8 cellular contexts compared by ENCODE assay signal in the genomic region with DNA sequence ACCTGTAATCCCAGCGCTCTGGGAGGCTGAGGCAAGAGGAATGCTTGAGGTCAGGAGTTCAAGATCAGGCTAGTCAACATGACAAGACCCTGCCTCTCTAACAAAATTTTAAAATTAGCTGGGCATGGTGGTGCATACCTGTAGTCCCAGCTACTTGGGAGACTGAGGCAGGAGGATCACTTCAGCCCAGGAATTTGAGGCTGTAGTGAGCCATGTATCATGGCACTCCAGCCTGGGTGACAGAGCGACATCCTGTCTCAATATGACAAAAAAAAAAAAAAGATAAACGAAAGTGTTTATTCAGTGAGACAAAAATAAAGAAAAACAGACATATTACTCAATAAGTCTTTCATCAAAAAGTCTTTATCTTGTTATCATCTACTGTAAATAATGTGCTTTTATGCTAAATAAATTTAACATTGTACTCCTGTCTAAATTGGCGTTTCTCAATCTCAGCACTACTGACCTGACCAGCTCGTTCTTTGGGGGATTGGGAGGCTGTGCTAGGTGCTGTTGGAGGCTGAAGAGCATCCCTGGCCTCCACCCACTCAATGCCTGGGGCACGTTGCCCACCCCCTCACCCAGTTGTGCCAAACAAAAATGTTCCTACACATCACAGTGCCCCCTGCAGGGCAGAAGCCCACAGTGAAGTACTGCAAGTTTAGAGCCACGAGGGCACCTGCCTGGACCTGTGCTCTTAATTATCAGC. TPM values are rescaled to one million over a fixed set of nuclear protein-coding genes. Genes with fewer than 3 reads are reported as not detected.
A peak's percentile ranks its signal among the peaks of the same experiment; 100 is the strongest.
DNase-seq lines count a peak whose midpoint lies in the region; ATAC-seq, FAIRE-seq and TF ChIP-seq lines count a peak whose summit lies in the region.

No MANE protein-coding gene starts in this region.

- in situ Hi-C loops in GM12878 (cut with MboI), result no loop called here

- no peak for TF ChIP-seq EP300 in GM12878 (IDR thresholded peaks at IDR 0.05; ENCODE audit: borderline replicate concordance in 1 of 2, control insufficient read depth in 1 of 2, low read depth in 2 of 2, low read length in 2 of 2)

- H3K4me1 ChIP-seq in KMS-11 (ENCODE audit: low read depth, poor library complexity, severe bottlenecking) (no peaks in the 10 kb centered on the region), GM12878 (ENCODE audit: control insufficient read depth, insufficient read depth, low read length) (no peaks in the 10 kb centered on the region)

- intact Hi-C loops in GM12878 (cut with micrococcal nuclease; ENCODE audit: unreplicated experiment), result no loop called here

- H3K9me3 ChIP-seq in GM12878 (replicated peaks; ENCODE audit: control insufficient read depth, insufficient read depth, low read length), result no peaks in the 10 kb centered on the region; the same call in 2 of the 3 replicates

- WGBS in GM12878 (ENCODE audit: insufficient coverage, insufficient replicate concordance, low lambda C conversion rate, missing lambda C conversion rate), result 75% methylated on average over 7 of the region's 7 CpGs

- peak; percentile 32; the same call in 1 of the 2 replicates for TF ChIP-seq RAD21 in GM12878 (IDR thresholded peaks at IDR 0.05; ENCODE audit: insufficient read depth, low read depth, low read length)

- H3K79me2 ChIP-seq in KMS-11 (ENCODE audit: insufficient read depth, low read depth) (peaks cover 6% of the 10 kb centered on the region; the same call in 1 of the 2 replicates), GM12878 (ENCODE audit: control insufficient read depth, insufficient read depth, low read length) (no peaks in the 10 kb centered on the region)

- H3K27me3 ChIP-seq in KMS-11 (ENCODE audit: insufficient read depth, low read depth), result no peaks in the 10 kb centered on the region
- no peaks in the 10 kb centered on the region for H3K27me3 ChIP-seq in GM12878 (replicated peaks in 1 of 2; ENCODE audit: control insufficient read depth in 2 of 2, insufficient read depth in 2 of 2, low read length in 1 of 2)

- SMC1A ChIA-PET in GM12878 (lab: Charles Lee; ENCODE audit: uncharacterized antibody, unreplicated experiment), result no interaction called here

- H3K4me3 ChIP-seq in KMS-11 (IDR thresholded peaks at IDR 0.05; ENCODE audit: insufficient read depth, low read depth, low read length), result no peak overlapping the region
- H3K4me3 ChIP-seq in GM12878, result no peak overlapping the region

- H3K27me3 Mint-ChIP-seq in neural crest cell (ENCODE audit: low read depth), result no peaks in the 10 kb centered on the region

- peaks cover 36% of the 10 kb centered on the region for H3K36me3 Mint-ChIP-seq in neural crest cell (ENCODE audit: low read depth)

- no peak for TF ChIP-seq POLR2A in GM12878 (IDR thresholded peaks at IDR 0.05; ENCODE audit: low read depth, low read length)

- POLR2A ChIA-PET in GM12878 (lab: Charles Lee), result no interaction called here

- H3K27ac ChIP-seq in KMS-11, result no peak overlapping the region
- H3K27ac ChIP-seq in GM12878 (ENCODE audit: control insufficient read depth, insufficient read depth), result no peak overlapping the region

- TF ChIP-seq CTCF in KMS-11 (conservative IDR thresholded peaks at IDR 0.05; ENCODE audit: low read depth, low read length) (peak; percentile 80), GM12878 (IDR thresholded peaks at IDR 0.05 in 2 of 3, conservative IDR thresholded peaks at IDR 0.05 in 1 of 3; ENCODE audit: control insufficient read depth in 2 of 3, extremely low read depth in 1 of 3, insufficient read depth in 1 of 3, low read depth in 3 of 3, low read length in 3 of 3) (peak; percentile 28 to 53 (median 52); a peak in 5 of 6 replicates), neural crest cell (conservative IDR thresholded peaks at IDR 0.05) (peak; percentile 56)

- peaks cover 3% of the 10 kb centered on the region; the same call in 1 of the 2 replicates for H4K20me1 ChIP-seq in KMS-11 (ENCODE audit: insufficient read depth)
- no peaks in the 10 kb centered on the region for H4K20me1 ChIP-seq in GM12878 (ENCODE audit: control insufficient read depth, insufficient read depth)

- no peak overlapping the region for H3K27ac Mint-ChIP-seq in neural crest cell (ENCODE audit: unreplicated experiment)

- H3K9me3 Mint-ChIP-seq in neural crest cell, result no peaks in the 10 kb centered on the region

- CTCF ChIA-PET in GM12878 (lab: Yijun Ruan, JAX), result interaction anchor here (0.6 to 2.9 kb wide), 7 partner anchors 9 to 330 kb away, joined by 3 to 7 read pairs (median 4); no protein-coding TSS in a partner anchor

- peaks cover 34% of the 10 kb centered on the region for H3K36me3 ChIP-seq in KMS-11 (ENCODE audit: insufficient read depth)
- peaks cover 10 to 23% of the 10 kb centered on the region in 2 experiments for H3K36me3 ChIP-seq in GM12878 (ENCODE audit: control insufficient read depth in 2 of 2, insufficient read depth in 2 of 2, low read length in 1 of 2)

- H3K4me2 ChIP-seq in KMS-11 (no peak overlapping the region), GM12878 (ENCODE audit: control insufficient read depth, insufficient read depth) (no peak overlapping the region)

- no peak for FAIRE-seq in GM12878 (lab: Jason Lieb, UNC)

- no peaks in the 10 kb centered on the region for H3K4me1 Mint-ChIP-seq in neural crest cell

- ATAC-seq in GM12878, result peak; percentile 77
- no peak for ATAC-seq in GM18511 (IDR thresholded peaks at IDR 0.05; ENCODE audit: unreplicated experiment)
- ATAC-seq in GM19467 (IDR thresholded peaks at IDR 0.05; ENCODE audit: unreplicated experiment), result no peak
- ATAC-seq in GM18519 (IDR thresholded peaks at IDR 0.05; ENCODE audit: low FRiP score, unreplicated experiment), result no peak

- H3K4me3 Mint-ChIP-seq in neural crest cell, result no peak overlapping the region

- RAD21 ChIA-PET in GM12878 (lab: Charles Lee; ENCODE audit: unreplicated experiment), result no interaction called here

- H3K9ac ChIP-seq in KMS-11 (no peak overlapping the region), GM12878 (ENCODE audit: control insufficient read depth, insufficient read depth, low read length) (no peak overlapping the region)

- DNase-seq in NCI-H748 (lab: John Stamatoyannopoulos, UW; ENCODE audit: unreplicated experiment), result peak; percentile 9
- DNase-seq in NCI-H748 treated with DMSO at 0.1 percent for 48 hours (lab: John Stamatoyannopoulos, UW), result no peak
- DNase-seq in GM12878 (ENCODE audit: low read depth, low spot score), result no peak
- peak; percentile 16 for DNase-seq in neural crest cell (ENCODE audit: low read depth, low spot score)

- no peak overlapping the region for H2AFZ ChIP-seq in KMS-11 (ENCODE audit: low read depth)
- H2AFZ ChIP-seq in GM12878 (ENCODE audit: control insufficient read depth, low read depth, low read length), result no peak overlapping the region

- no TSS peak for BruUV-seq in GM12878 (replicated peaks; lab: Mats Ljungman, UMichigan)

TF ChIP-seq in GM12878, 131 proteins besides CTCF, POLR2A, EP300 and RAD21 (continues in another document):
- no peak for TF ChIP-seq BACH1 (IDR thresholded peaks at IDR 0.05; ENCODE audit: borderline replicate concordance)
- no peak for TF ChIP-seq GATAD2B (conservative IDR thresholded peaks at IDR 0.05; ENCODE audit: low read depth)
- no peak for TF ChIP-seq BCL11A (IDR thresholded peaks at IDR 0.05; ENCODE audit: low read depth, low read length)
- no peak for TF ChIP-seq RCOR1 (conservative IDR thresholded peaks at IDR 0.05; ENCODE audit: low read depth, low read length)
- TF ChIP-seq TCF3 (IDR thresholded peaks at IDR 0.05; ENCODE audit: borderline replicate concordance, insufficient read depth, low read depth, low read length), result no peak
- TF ChIP-seq IKZF2 (IDR thresholded peaks at IDR 0.05), result no peak
- no peak for TF ChIP-seq ATF7 (IDR thresholded peaks at IDR 0.05; ENCODE audit: low read depth)

RNA-seq across cellular contexts. Expression of a gene that starts 57.7 kb away (rescaled TPM):
- total RNA-seq in GM12878 (2013; cell fraction: nucleolus; rRNA removed), result 56.7 and 59.9 TPM in 2 replicates
- total RNA-seq in GM12878 (2014; rRNA removed), result 36.1 and 36.9 TPM in 2 replicates
- total RNA-seq in GM12878 (2014; rRNA removed; fragmentation: Illumina TruSeq; extraction: Trizol), result 48.2 and 48.6 TPM in 2 replicates
- 67.2 and 78.2 TPM in 2 replicates for total RNA-seq in GM12878 (2021)
- 18.6 TPM for polyA plus RNA-seq in GM12878 (2011; ENCODE audit: low read depth)
- 44.0 and 56.1 TPM in 2 replicates for polyA plus RNA-seq in GM12878 (2011; rRNA removed)
- polyA plus RNA-seq in GM12878 (2011; cell fraction: cytosol; rRNA removed), result 37.0 and 37.2 TPM in 2 replicates
- polyA plus RNA-seq in GM12878 (2011; cell fraction: nucleus; rRNA removed), result 37.7 and 50.7 TPM in 2 replicates
- polyA plus RNA-seq in GM12878 (2012), result 24.4 and 28.3 TPM in 2 replicates
- polyA plus RNA-seq in GM12878 (2014; fragmentation: Illumina TruSeq; extraction: Trizol), result 52.9 and 56.3 TPM in 2 replicates
- polyA plus RNA-seq in GM12878 (2014; fragmentation: Nextera tagmentation; extraction: Ambion mirVana), result 10 to 100 TPM; 11.2 to 27.9 TPM
- 46.4 and 49.9 TPM in 2 replicates for polyA plus RNA-seq in GM12878 (2014; rRNA removed)
- polyA plus RNA-seq in GM12878 (2016; fragmentation: Nextera tagmentation; extraction: Ambion mirVana), result 10 to 100 TPM; 68.9 to 74.0 TPM
- 107 and 117 TPM in 2 replicates for polyA minus RNA-seq in GM12878 (2011; rRNA and poly(A)+ RNA removed)
- polyA minus RNA-seq in GM12878 (2011; cell fraction: cytosol; rRNA and poly(A)+ RNA removed), result 18.9 and 23.1 TPM in 2 replicates
- polyA minus RNA-seq in GM12878 (2011; cell fraction: nucleus; rRNA and poly(A)+ RNA removed), result 42.8 and 70.3 TPM in 2 replicates
- 84.9 and 86.7 TPM in 2 replicates for total RNA-seq in neural crest cell

RNA-seq across cellular contexts. Expression of a gene that starts 59.3 kb away (rescaled TPM):
- total RNA-seq in GM12878 (2013; cell fraction: nucleolus; rRNA removed), result 0.37 TPM in 1 of 2 replicates, not detected in the other
- 0.11 TPM in 1 of 2 replicates, not detected in the other for total RNA-seq in GM12878 (2014; rRNA removed)
- not detected in 2 replicates for total RNA-seq in GM12878 (2014; rRNA removed; fragmentation: Illumina TruSeq; extraction: Trizol)
- total RNA-seq in GM12878 (2021), result not detected in 2 replicates
- polyA plus RNA-seq in GM12878 (2011; ENCODE audit: low read depth), result 0.13 TPM
- 4.5 and 5.4 TPM in 2 replicates for polyA plus RNA-seq in GM12878 (2011; rRNA removed)
- 3.6 and 4.2 TPM in 2 replicates for polyA plus RNA-seq in GM12878 (2011; cell fraction: cytosol; rRNA removed)
- polyA plus RNA-seq in GM12878 (2011; cell fraction: nucleus; rRNA removed), result 1.5 and 2.6 TPM in 2 replicates
- polyA plus RNA-seq in GM12878 (2012), result 0.19 and 0.21 TPM in 2 replicates
- not detected in 2 replicates for polyA plus RNA-seq in GM12878 (2014; fragmentation: Illumina TruSeq; extraction: Trizol)
- not detected for polyA plus RNA-seq in GM12878 (2014; fragmentation: Nextera tagmentation; extraction: Ambion mirVana)
- polyA plus RNA-seq in GM12878 (2014; rRNA removed), result not detected in 2 replicates
- not detected for polyA plus RNA-seq in GM12878 (2016; fragmentation: Nextera tagmentation; extraction: Ambion mirVana)
- polyA minus RNA-seq in GM12878 (2011; rRNA and poly(A)+ RNA removed), result 0.59 and 1.5 TPM in 2 replicates
- polyA minus RNA-seq in GM12878 (2011; cell fraction: cytosol; rRNA and poly(A)+ RNA removed), result 0.53 and 0.83 TPM in 2 replicates
- 0.24 and 0.29 TPM in 2 replicates for polyA minus RNA-seq in GM12878 (2011; cell fraction: nucleus; rRNA and poly(A)+ RNA removed)
- 30.9 and 32.2 TPM in 2 replicates for total RNA-seq in neural crest cell

Comparison
In these comparisons a context has a peak if more than half of its experiments do, and no peak if none do; other contexts are left out.
1. DNase-seq: peak in NCI-H748 (single experiment) and neural crest cell (single experiment); none in NCI-H748 treated with DMSO at 0.1 percent for 48 hours (single experiment) and GM12878 (single experiment).
2. RNA of a gene that starts 59.3 kb away (total RNA-seq): 30.9 to 32.2 TPM in neural crest cell; 0.11 to 0.37 TPM in GM12878; every median in the first group is over 10 times any median in the second.
3. Peak in every context shown above with its lines, with median percentiles within 50 percentile points of each other: CTCF ChIP-seq.